In the genomic region with DNA sequence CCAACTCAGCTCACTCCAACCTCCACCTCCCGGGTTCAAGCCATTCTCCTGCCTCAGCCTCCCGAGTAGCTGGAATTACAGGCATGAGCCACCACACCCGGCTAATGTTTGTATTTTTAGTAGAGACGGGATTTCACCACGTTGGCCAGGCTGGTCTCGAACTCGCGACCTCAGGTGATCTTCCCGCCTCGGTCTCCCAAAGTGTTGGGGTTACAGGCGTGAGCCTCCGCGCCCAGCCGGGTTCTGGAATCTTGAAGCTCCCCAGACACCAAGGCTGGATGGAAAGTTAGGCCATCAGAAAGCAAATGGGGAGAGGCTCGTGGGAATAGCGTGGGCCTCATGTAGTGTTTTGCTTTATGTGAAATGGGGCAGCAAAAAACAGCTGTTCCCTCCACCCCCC, we compare ENCODE assay signal across 8 cellular contexts.
A peak's percentile ranks its signal among the peaks of the same experiment; 100 is the strongest.
DNase-seq lines count a peak whose midpoint lies in the region; ATAC-seq, FAIRE-seq and TF ChIP-seq lines count a peak whose summit lies in the region.
"Not testable (repeated sequence)": the region's sequence is repeated elsewhere in the genome, so short reads cannot be mapped to it uniquely, and the experiment has no call there.

No MANE protein-coding gene starts in this region.

- peaks cover 10% of the 10 kb centered on the region for H3K4me1 Mint-ChIP-seq in chondrocyte (ENCODE audit: low read depth)
- not testable (repeated sequence) for H3K4me1 Mint-ChIP-seq in endodermal cell

- H3K27ac Mint-ChIP-seq in chondrocyte (ENCODE audit: unreplicated experiment); endodermal cell: not testable (repeated sequence)

- DNase-seq in RWPE2 (ENCODE audit: low spot score): peak; percentile 25
- peak; percentile 59 for DNase-seq in chondrocyte (ENCODE audit: low spot score)
- DNase-seq in endodermal cell: peak; percentile 10
- peak; percentile 26 for DNase-seq in cardiac septum (ENCODE audit: low spot score)
- DNase-seq in kidney: peak; percentile 45
- peak; percentile 27 for DNase-seq in sigmoid colon
- DNase-seq in spleen: peak; percentile 39

- H3K4me3 Mint-ChIP-seq in chondrocyte (ENCODE audit: unreplicated experiment); endodermal cell: not testable (repeated sequence)

- not testable (repeated sequence) for FAIRE-seq in kidney (lab: Jason Lieb, UNC)

- H3K36me3 Mint-ChIP-seq in chondrocyte (ENCODE audit: low read depth); endodermal cell (ENCODE audit: low read depth): not testable (repeated sequence)

- TF ChIP-seq CTCF in HEK293 (tag by site-specific recombination; IDR thresholded peaks at IDR 0.05); RWPE2 (IDR thresholded peaks at IDR 0.05; ENCODE audit: poor library complexity, severe bottlenecking); chondrocyte (IDR thresholded peaks at IDR 0.05); endodermal cell (conservative IDR thresholded peaks at IDR 0.05); kidney (IDR thresholded peaks at IDR 0.05; ENCODE audit: borderline replicate concordance, extremely low read depth, insufficient read depth); sigmoid colon (IDR thresholded peaks at IDR 0.05); spleen (IDR thresholded peaks at IDR 0.05 in 8 of 11, conservative IDR thresholded peaks at IDR 0.05 in 3 of 11): not testable (repeated sequence)

- H3K36me3 ChIP-seq in HEK293 (ENCODE audit: control insufficient read depth in 2 of 2, insufficient read depth in 1 of 2, low read length in 2 of 2); RWPE2 (ENCODE audit: low read depth); endodermal cell (ENCODE audit: control insufficient read depth, insufficient read depth, low read length); kidney (ENCODE audit: control insufficient read depth in 1 of 2, insufficient read depth in 2 of 2, low read length in 2 of 2); sigmoid colon; spleen: not testable (repeated sequence)

- intact Hi-C loops in cardiac septum (cut with DNase I); kidney (cut with DNase I); sigmoid colon (cut with DNase I); spleen (cut with DNase I; ENCODE audit: low total_unique reads): not testable (repeated sequence)

- H3K9ac ChIP-seq in endodermal cell (ENCODE audit: extremely low read depth, low read length, poor library complexity, severe bottlenecking); kidney (ENCODE audit: low read length in 2 of 2): not testable (repeated sequence)

- H3K27me3 ChIP-seq in RWPE2 (ENCODE audit: insufficient read depth, poor library complexity, severe bottlenecking); endodermal cell (ENCODE audit: control insufficient read depth, insufficient read depth, low read length, poor library complexity, severe bottlenecking); spleen (replicated peaks in 1 of 7): not testable (repeated sequence)
- peaks cover 0 to 27% (median 0%) of the 10 kb centered on the region in 3 donors for H3K27me3 ChIP-seq in sigmoid colon

- not testable (repeated sequence) for H3K27ac ChIP-seq in HEK293 (ENCODE audit: extremely low read depth, low read depth, low read length); RWPE2 (ENCODE audit: poor library complexity, severe bottlenecking); endodermal cell (ENCODE audit: low read depth, low read length); kidney (ENCODE audit: low read depth in 2 of 2, low read length in 2 of 2); sigmoid colon; spleen

- H3K9me3 Mint-ChIP-seq in chondrocyte (ENCODE audit: low read depth); endodermal cell: not testable (repeated sequence)

- TF ChIP-seq POLR2A in sigmoid colon (IDR thresholded peaks at IDR 0.05); spleen (IDR thresholded peaks at IDR 0.05): not testable (repeated sequence)

- H3K4me1 ChIP-seq in HEK293 (ENCODE audit: control insufficient read depth, insufficient read depth, low read length); RWPE2 (ENCODE audit: insufficient read depth, poor library complexity, severe bottlenecking); endodermal cell (ENCODE audit: control insufficient read depth, insufficient read depth, low read length); kidney (ENCODE audit: control insufficient read depth in 1 of 2, insufficient read depth in 1 of 2, low read depth in 1 of 2, low read length in 2 of 2); sigmoid colon; spleen: not testable (repeated sequence)

- not testable (repeated sequence) for H3K9me3 ChIP-seq in HEK293 (ENCODE audit: control insufficient read depth, insufficient read depth, low read depth, low read length); endodermal cell (ENCODE audit: control insufficient read depth, low read length); kidney (ENCODE audit: control insufficient read depth in 1 of 2, low read length in 2 of 2); sigmoid colon
- H3K9me3 ChIP-seq in RWPE2 (ENCODE audit: severe bottlenecking): peaks cover 14% of the 10 kb centered on the region
- peaks cover 0 to 29% (median 11%) of the 10 kb centered on the region in 8 donors for H3K9me3 ChIP-seq in spleen

- WGBS in endodermal cell (ENCODE audit: insufficient coverage in 1 of 2, insufficient read length in 1 of 2), 2 experiments: 93 to 96% methylated on average over 14 to 16 of the region's 16 CpGs
- 86 to 93% methylated on average over 16 of the region's 16 CpGs for WGBS in sigmoid colon, 2 donors
- 80 to 98% (median 92%) methylated on average over 16 of the region's 16 CpGs for WGBS in spleen, 5 donors

- CTCF ChIA-PET in HEK293 (lab: Yijun Ruan, JAX): not testable (repeated sequence)

- H3K27me3 Mint-ChIP-seq in chondrocyte (ENCODE audit: low read depth); endodermal cell (ENCODE audit: insufficient read depth): not testable (repeated sequence)

- H3K4me3 ChIP-seq in HEK293 (ENCODE audit: low read depth, low read length); RWPE2 (ENCODE audit: severe bottlenecking); endodermal cell (ENCODE audit: low read length); kidney (ENCODE audit: low read length in 2 of 2); sigmoid colon; spleen: not testable (repeated sequence)

- not testable (repeated sequence) for TF ChIP-seq EP300 in sigmoid colon (IDR thresholded peaks at IDR 0.05)

- not testable (repeated sequence) for ATAC-seq in RWPE2 (ENCODE audit: low read depth)

- POLR2A ChIA-PET in HEK293 (lab: Yijun Ruan, JAX): not testable (repeated sequence)

TF ChIP-seq in HEK293, 187 proteins besides CTCF, POLR2A, EP300 and RAD21:
- TF ChIP-seq ZNF341 (tag by site-specific recombination; IDR thresholded peaks at IDR 0.05; ENCODE audit: low read depth): peak; percentile 73
